26 cellular contexts compared by ENCODE assay signal in the genomic region with DNA sequence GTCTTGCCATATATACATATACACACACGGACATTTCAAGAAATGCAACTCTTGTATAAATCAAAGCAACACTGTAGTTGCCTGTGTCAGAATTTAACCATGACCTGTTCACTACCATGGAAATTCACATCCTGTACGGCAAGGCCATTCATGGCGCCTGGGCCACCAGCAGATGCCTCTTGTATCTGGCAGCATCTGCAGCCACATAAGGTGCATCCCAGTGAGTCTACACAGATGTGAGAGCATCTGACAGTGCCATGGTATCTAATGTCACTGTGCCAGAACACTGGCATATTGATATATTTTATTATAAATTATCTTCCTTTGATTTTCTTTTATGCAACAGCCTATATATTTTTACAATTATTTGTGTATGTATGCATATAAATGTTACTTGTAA. TPM values are rescaled to one million over a fixed set of nuclear protein-coding genes. Genes with fewer than 3 reads are reported as not detected.
DNase-seq lines count a peak whose midpoint lies in the region; ATAC-seq and TF ChIP-seq lines count a peak whose summit lies in the region.
"Had no signal": no experiment of that assay in that cellular context is flagged by ENCODE, and none has a peak within 500 bp of the region (broad histone marks: within the 10 kb centered on the region; RNA-seq: fewer than 3 reads in every experiment).

No MANE protein-coding gene starts in this region.

- H3K27me3 Mint-ChIP-seq in activated CD8-positive, alpha-beta T cell treated with anti-CD3 and anti-CD28 coated beads for 36 hours: no peaks in the 10 kb centered on the region
- H3K27me3 Mint-ChIP-seq: CD8-positive, alpha-beta memory T cell had no signal

- peaks cover 48% of the 10 kb centered on the region for H3F3A ChIP-seq in SK-N-SH (replicated peaks; ENCODE audit: insufficient read depth)

- H3K79me2 ChIP-seq in SK-N-SH (ENCODE audit: insufficient read depth): peaks cover 67% of the 10 kb centered on the region

- H2AFZ ChIP-seq in SK-N-SH (ENCODE audit: low read depth): no peak overlapping the region

- no TSS peak for BruUV-seq in A673 (replicated peaks; lab: Mats Ljungman, UMichigan)

- H3K27me3 ChIP-seq in SK-N-SH (ENCODE audit: insufficient read depth) (no peaks in the 10 kb centered on the region), muscle layer of colon (ENCODE audit: control insufficient read depth in 1 of 2, insufficient read depth in 2 of 2, low read length in 2 of 2) (no peaks in the 10 kb centered on the region), stomach (no peaks in the 10 kb centered on the region), aorta (ENCODE audit: control insufficient read depth in 1 of 2, insufficient read depth in 2 of 2, low read length in 1 of 2) (no peaks in the 10 kb centered on the region), A673 (replicated peaks; ENCODE audit: insufficient read depth, low read depth, low read length, poor library complexity) (no peaks in the 10 kb centered on the region)
- H3K27me3 ChIP-seq: SJCRH30 had no signal

- H4K20me1 ChIP-seq in SK-N-SH (ENCODE audit: insufficient read depth): no peaks in the 10 kb centered on the region

- intact Hi-C loops in stomach (cut with DNase I; ENCODE audit: low total_unique reads): no loop called here
- intact Hi-C loops in aorta (cut with DNase I): no loop called here
- intact Hi-C loops in A673 (cut with micrococcal nuclease; ENCODE audit: unreplicated experiment): no loop called here
- intact Hi-C loops in activated CD8-positive, alpha-beta T cell treated with anti-CD3 and anti-CD28 coated beads for 36 hours (cut with micrococcal nuclease): no loop called here

- no peak overlapping the region for H3K27ac Mint-ChIP-seq in activated CD8-positive, alpha-beta T cell treated with anti-CD3 and anti-CD28 coated beads for 36 hours
- H3K27ac Mint-ChIP-seq: CD8-positive, alpha-beta memory T cell had no signal

- WGBS in SK-N-SH (ENCODE audit: low lambda C conversion rate): 97% methylated on average over 2 of the region's 3 CpGs
- 88 to 95% (median 93%) methylated on average over 3 of the region's 3 CpGs for WGBS in stomach, 5 donors
- WGBS in aorta, 2 donors: 93% methylated on average over 3 of the region's 3 CpGs

- DNase-seq in SK-N-SH (no peak), stomach (no peak), aorta (no peak), A673 (ENCODE audit: low spot score) (no peak)
- no peak for DNase-seq in activated CD8-positive, alpha-beta T cell treated with anti-CD3 and anti-CD28 coated beads for 36 hours
- no peak for DNase-seq in stimulated activated naive CD4-positive, alpha-beta T cell treated with Interleukin-2 at 50 U/mL for 16 hours (lab: John Stamatoyannopoulos, UW)
- DNase-seq: AML-193; C1 segment of cervical spinal cord; Calu3; CD8-positive, alpha-beta memory T cell; DMS153; IMR-90; NCI-H1105; NCI-H1694; NCI-H2081; NCI-H2171; NCI-H345; NCI-H524; NCI-H774; NK-92 treated with Interleukin-12 subunit alpha and Interleukin-12 subunit beta, amount 100 ng/mL, for 24 hours; SJCRH30 had no signal

- no peak for TF ChIP-seq CTCF in SK-N-SH (IDR thresholded peaks at IDR 0.05)
- TF ChIP-seq CTCF in stomach (IDR thresholded peaks at IDR 0.05): no peak
- no peak for TF ChIP-seq CTCF in A673 (conservative IDR thresholded peaks at IDR 0.05; ENCODE audit: low read depth, low read length)
- no peak for TF ChIP-seq CTCF in activated CD8-positive, alpha-beta T cell treated with anti-CD3 and anti-CD28 coated beads for 36 hours (IDR thresholded peaks at IDR 0.05)

- no peak overlapping the region for H3K4me3 ChIP-seq in SK-N-SH (ENCODE audit: low read depth in 2 of 2, low read length in 1 of 2)
- no peak overlapping the region for H3K4me3 ChIP-seq in muscle layer of colon (ENCODE audit: low read depth in 1 of 2, low read length in 2 of 2)
- no peak overlapping the region for H3K4me3 ChIP-seq in stomach
- no peak overlapping the region for H3K4me3 ChIP-seq in aorta (ENCODE audit: low read length in 2 of 2)
- no peak overlapping the region for H3K4me3 ChIP-seq in A673 (ENCODE audit: low read depth, low read length, poor library complexity, severe bottlenecking)
- H3K4me3 ChIP-seq: SJCRH30 had no signal

- 0 out of 2 replicates have a peak overlapping the region, but pooled peaks have one; percentile 39 for H3K4me2 ChIP-seq in SK-N-SH
- H3K4me2 ChIP-seq: KMS-11 had no signal

- no peak for TF ChIP-seq RAD21 in SK-N-SH (IDR thresholded peaks at IDR 0.05; ENCODE audit: low read length)

- no peak overlapping the region for H3K4me3 Mint-ChIP-seq in activated CD8-positive, alpha-beta T cell treated with anti-CD3 and anti-CD28 coated beads for 36 hours
- H3K4me3 Mint-ChIP-seq: CD8-positive, alpha-beta memory T cell had no signal

- H3K4me1 ChIP-seq in SK-N-SH (ENCODE audit: control insufficient read depth in 1 of 2, insufficient read depth in 2 of 2, low read depth in 1 of 2, low read length in 1 of 2) (peaks cover 40 to 41% of the 10 kb centered on the region in 2 experiments), muscle layer of colon (ENCODE audit: insufficient read depth, low read length) (peaks cover 76% of the 10 kb centered on the region), stomach (peaks cover 0 to 72% (median 34%) of the 10 kb centered on the region in 4 donors), aorta (ENCODE audit: control insufficient read depth in 1 of 2, insufficient read depth in 2 of 2, low read length in 2 of 2) (peaks cover 13 to 29% of the 10 kb centered on the region in 2 donors), A673 (ENCODE audit: insufficient read depth, low read length, poor library complexity, severe bottlenecking) (no peaks in the 10 kb centered on the region)

- ATAC-seq in SK-N-SH treated with all-trans-retinoic acid at 6 μM for 48 hours (no peak), aorta (ENCODE audit: low FRiP score) (no peak)
- ATAC-seq in activated CD8-positive, alpha-beta T cell treated with anti-CD3 and anti-CD28 coated beads for 36 hours: no peak
- ATAC-seq: Panc1 had no signal

- CTCF ChIA-PET in SK-N-SH (lab: Yijun Ruan, JAX) (interaction anchor here (1.3 to 1.6 kb wide), 2 partner anchors 13 to 91 kb away, joined by 3 to 6 read pairs; no protein-coding TSS in a partner anchor), A673 (lab: Charles Lee) (no interaction called here)
- CTCF ChIA-PET in activated CD8-positive, alpha-beta T cell treated with anti-CD3 and anti-CD28 coated beads for 36 hours (lab: Charles Lee): no interaction called here

- H3K36me3 ChIP-seq in SK-N-SH (replicated peaks in 1 of 2; ENCODE audit: control insufficient read depth in 1 of 2, insufficient read depth in 2 of 2, low read length in 1 of 2) (peaks cover 28 to 42% of the 10 kb centered on the region in 2 experiments), muscle layer of colon (ENCODE audit: insufficient read depth, low read length) (peaks cover 17% of the 10 kb centered on the region), stomach (peaks cover 0 to 8% (median 3%) of the 10 kb centered on the region in 4 donors), aorta (ENCODE audit: control insufficient read depth in 1 of 2, insufficient read depth in 2 of 2, low read length in 1 of 2) (peaks cover 0 to 2% of the 10 kb centered on the region in 2 donors), A673 (ENCODE audit: insufficient read depth, low read length, poor library complexity, severe bottlenecking) (no peaks in the 10 kb centered on the region)

- peaks cover 6% of the 10 kb centered on the region; the same call in 1 of the 2 replicates for H3K9me3 ChIP-seq in SK-N-SH
- H3K9me3 ChIP-seq in muscle layer of colon (ENCODE audit: low read length): no peaks in the 10 kb centered on the region
- H3K9me3 ChIP-seq in stomach: no peaks in the 10 kb centered on the region
- no peaks in the 10 kb centered on the region for H3K9me3 ChIP-seq in aorta (ENCODE audit: control insufficient read depth, low read length)
- H3K9me3 ChIP-seq in A673 (ENCODE audit: low read depth, low read length, poor library complexity, severe bottlenecking): no peaks in the 10 kb centered on the region
- H3K9me3 ChIP-seq: SJCRH30 had no signal

- no peaks in the 10 kb centered on the region for H3K4me1 Mint-ChIP-seq in activated CD8-positive, alpha-beta T cell treated with anti-CD3 and anti-CD28 coated beads for 36 hours (ENCODE audit: low read depth)
- H3K4me1 Mint-ChIP-seq: CD8-positive, alpha-beta memory T cell had no signal

- H3K9ac ChIP-seq in SK-N-SH (no peak overlapping the region), muscle layer of colon (ENCODE audit: low read length) (no peak overlapping the region)
- H3K9ac ChIP-seq: KMS-11 had no signal

- TF ChIP-seq EP300 in SK-N-SH (IDR thresholded peaks at IDR 0.05; ENCODE audit: borderline replicate concordance in 1 of 2, low read depth in 1 of 2, low read length in 1 of 2) (no peak), stomach (IDR thresholded peaks at IDR 0.05) (no peak)

- H3K27ac ChIP-seq in SK-N-SH (ENCODE audit: low read depth in 2 of 2, low read length in 1 of 2) (peak overlapping the region; percentile 60 to 88), muscle layer of colon (ENCODE audit: low read depth, low read length) (peak overlapping the region; percentile 62), stomach (peak overlapping the region in 3 of 5 donors; percentile 47 to 59 (median 51)), aorta (ENCODE audit: low read depth in 1 of 2, low read length in 2 of 2) (peak overlapping the region; percentile 16 to 72), A673 (ENCODE audit: low read depth, low read length, poor library complexity, severe bottlenecking) (no peak overlapping the region)
- H3K27ac ChIP-seq: 22Rv1, KMS-11, SJCRH30 had no signal

- TF ChIP-seq POLR2A in stomach (IDR thresholded peaks at IDR 0.05): no peak

- POLR2A ChIA-PET in SK-N-SH (lab: Yijun Ruan, JAX): no interaction called here
- POLR2A ChIA-PET in A673 (lab: Charles Lee; ENCODE audit: low non-redundant PET): no interaction called here
- POLR2A ChIA-PET in activated CD8-positive, alpha-beta T cell treated with anti-CD3 and anti-CD28 coated beads for 36 hours (lab: Charles Lee): interaction anchor here (0.7 kb wide), 1 partner anchor 326 kb away, joined by 3 read pairs; no protein-coding TSS in a partner anchor

- H3K9me3 Mint-ChIP-seq in activated CD8-positive, alpha-beta T cell treated with anti-CD3 and anti-CD28 coated beads for 36 hours: no peaks in the 10 kb centered on the region

- H3K36me3 Mint-ChIP-seq in activated CD8-positive, alpha-beta T cell treated with anti-CD3 and anti-CD28 coated beads for 36 hours (ENCODE audit: low read depth): no peaks in the 10 kb centered on the region
- H3K36me3 Mint-ChIP-seq: CD8-positive, alpha-beta memory T cell had no signal

- H3K9me2 ChIP-seq in SK-N-SH: no peaks in the 10 kb centered on the region

TF ChIP-seq in SK-N-SH, 30 proteins besides CTCF, POLR2A, EP300 and RAD21 (continues in another document):
- TF ChIP-seq GATA2 (CRISPR knock-in tag; IDR thresholded peaks at IDR 0.05): no peak

RNA-seq across cellular contexts. Expression of gene PDZRN3, which starts 25.1 kb away (rescaled TPM):
- polyA plus RNA-seq in SK-N-SH (2012; rRNA removed) (7.9 and 10.3 TPM in 2 replicates), stomach (10 to 100 TPM; 21.9 to 38.6 (median 26.3) TPM), aorta (10 to 100 TPM; 33.6 to 42.6 TPM)
- polyA plus RNA-seq in SK-N-SH (2012; cell fraction: cytosol; rRNA removed): 13.7 and 14.2 TPM in 2 replicates
- 21.9 and 24.2 TPM in 2 replicates for polyA plus RNA-seq in SK-N-SH (2012; cell fraction: nucleus; rRNA removed)
- total RNA-seq in stomach (100 to 1,000 TPM in 2 of 5 donors, 10 to 100 TPM in 3; 57.1 to 174 (median 80.6) TPM), aorta (10 to 100 TPM; 62.6 to 86.3 TPM), A673 (2021) (0.24 and 0.31 TPM in 2 replicates)
- not detected for total RNA-seq in activated CD8-positive, alpha-beta T cell treated with anti-CD3 and anti-CD28 coated beads for 36 hours
- total RNA-seq: Calu3; CD8-positive, alpha-beta memory T cell had no signal
- polyA plus RNA-seq: CD8-positive, alpha-beta memory T cell had no signal

Comparison
In these comparisons a context has a peak if more than half of its experiments do, and no peak if none do; other contexts are left out.
1. RNA of gene PDZRN3, which starts 25.1 kb away (total RNA-seq): 62.6 to 86.3 TPM in aorta and 57.1 to 174 TPM in stomach; 0.24 to 0.31 TPM in A673 and not detected in activated CD8-positive, alpha-beta T cell treated with anti-CD3 and anti-CD28 coated beads for 36 hours; every median in the first group is over 10 times any median in the second.